ENCODE assay signal across 1 cellular context in genomic region chr22:50139843-50140415, GRCh38.
TF ChIP-seq lines count a peak whose summit lies in the region.

No MANE protein-coding gene starts in this region.

TF ChIP-seq in K562, 482 proteins besides CTCF, POLR2A, EP300 and RAD21:
- TF ChIP-seq TAF7 (tag; IDR thresholded peaks at IDR 0.05) = no peak
- peak; percentile 84 for TF ChIP-seq NFE2L1 (tag; IDR thresholded peaks at IDR 0.05; ENCODE audit: borderline replicate concordance, low read depth)
- TF ChIP-seq NFE2 (IDR thresholded peaks at IDR 0.05; ENCODE audit: low read depth) = peak; percentile 89
- no peak for TF ChIP-seq ZNF77 (CRISPR knock-in tag; IDR thresholded peaks at IDR 0.05)
- no peak for TF ChIP-seq ZNF143 (CRISPR knock-in tag; IDR thresholded peaks at IDR 0.05)
- peak; percentile 84 for TF ChIP-seq MAFK (IDR thresholded peaks at IDR 0.05; ENCODE audit: low read length)
- TF ChIP-seq SMARCA4 (IDR thresholded peaks at IDR 0.05) = peak; percentile 17; the same call in 1 of the 2 replicates
- peak; percentile 17; the same call in 1 of the 2 replicates for TF ChIP-seq CTBP1 (IDR thresholded peaks at IDR 0.05; ENCODE audit: borderline replicate concordance)
- TF ChIP-seq KHSRP (IDR thresholded peaks at IDR 0.05) = no peak
- 0 out of 2 replicates have a peak, but pooled peaks have one; percentile 26 for TF ChIP-seq ZBTB40 (IDR thresholded peaks at IDR 0.05)
- TF ChIP-seq ZBTB40 (CRISPR knock-in tag; IDR thresholded peaks at IDR 0.05) = no peak
- TF ChIP-seq CBFA2T3 (IDR thresholded peaks at IDR 0.05) = peak; percentile 8; the same call in 1 of the 2 replicates
- TF ChIP-seq MAFF (IDR thresholded peaks at IDR 0.05; ENCODE audit: low read length) = peak; percentile 89
- TF ChIP-seq ARHGAP35 (IDR thresholded peaks at IDR 0.05; ENCODE audit: partially characterized antibody) = peak; percentile 81
- peak; percentile 94 for TF ChIP-seq ZNF316 (IDR thresholded peaks at IDR 0.05)
- peak; percentile 99 for TF ChIP-seq MEIS2 (IDR thresholded peaks at IDR 0.05; ENCODE audit: partially characterized antibody)
- TF ChIP-seq PRDM10 (IDR thresholded peaks at IDR 0.05; ENCODE audit: partially characterized antibody) = no peak
- peak; percentile 86 for TF ChIP-seq BACH1 (tag; IDR thresholded peaks at IDR 0.05)
- TF ChIP-seq L3MBTL2 (IDR thresholded peaks at IDR 0.05) = no peak
- no peak for TF ChIP-seq JUND (IDR thresholded peaks at IDR 0.05; ENCODE audit: borderline replicate concordance, low read depth, low read length)
- TF ChIP-seq JUND (tag; IDR thresholded peaks at IDR 0.05; ENCODE audit: borderline replicate concordance, low read depth, low read length) = no peak
- TF ChIP-seq C11orf30 (IDR thresholded peaks at IDR 0.05; ENCODE audit: low read depth) = peak; percentile 89
- TF ChIP-seq ATF1 (CRISPR knock-in tag; IDR thresholded peaks at IDR 0.05) = no peak
- TF ChIP-seq ATF1 (tag; IDR thresholded peaks at IDR 0.05) = 0 out of 2 replicates have a peak, but pooled peaks have one; percentile 34
- TF ChIP-seq DPF2 (IDR thresholded peaks at IDR 0.05) = peak; percentile 34; the same call in 1 of the 2 replicates
- TF ChIP-seq SOX6 (IDR thresholded peaks at IDR 0.05) = peak; percentile 92
- TF ChIP-seq ATF6 (CRISPR knock-in tag; IDR thresholded peaks at IDR 0.05) = no peak
- no peak for TF ChIP-seq FUS (optimal IDR thresholded peaks at IDR 0.05; ENCODE audit: low read depth, low read length)
- TF ChIP-seq FOXK2 (conservative IDR thresholded peaks at IDR 0.05 in 1 of 2, IDR thresholded peaks at IDR 0.05 in 1 of 2; ENCODE audit: low read depth in 2 of 2) = peak in 1 of 2 experiments; percentile 43; a peak in 1 of 4 replicates
- no peak for TF ChIP-seq BRD9 (IDR thresholded peaks at IDR 0.05; ENCODE audit: low read depth, partially characterized antibody)
- peak; percentile 95 for TF ChIP-seq MAFG (tag; conservative IDR thresholded peaks at IDR 0.05)
- TF ChIP-seq ARID1B (IDR thresholded peaks at IDR 0.05) = peak; percentile 34; the same call in 1 of the 2 replicates
- TF ChIP-seq ZNF766 (CRISPR knock-in tag; conservative IDR thresholded peaks at IDR 0.05) = no peak
- peak; percentile 78; the same call in 1 of the 2 replicates for TF ChIP-seq LEF1 (IDR thresholded peaks at IDR 0.05)
- 0 out of 2 replicates have a peak, but pooled peaks have one; percentile 22 for TF ChIP-seq ZEB2 (IDR thresholded peaks at IDR 0.05)
- peak; percentile 91 for TF ChIP-seq PKNOX1 (IDR thresholded peaks at IDR 0.05)
- peak; percentile 26; the same call in 1 of the 2 replicates for TF ChIP-seq CREM (IDR thresholded peaks at IDR 0.05; ENCODE audit: low read depth)
- peak; percentile 34; the same call in 1 of the 2 replicates for TF ChIP-seq PBX2 (CRISPR knock-in tag; IDR thresholded peaks at IDR 0.05; ENCODE audit: low read depth)
- peak; percentile 96 for TF ChIP-seq PBX2 (tag; conservative IDR thresholded peaks at IDR 0.05; ENCODE audit: low read depth)
